In the genomic region with DNA sequence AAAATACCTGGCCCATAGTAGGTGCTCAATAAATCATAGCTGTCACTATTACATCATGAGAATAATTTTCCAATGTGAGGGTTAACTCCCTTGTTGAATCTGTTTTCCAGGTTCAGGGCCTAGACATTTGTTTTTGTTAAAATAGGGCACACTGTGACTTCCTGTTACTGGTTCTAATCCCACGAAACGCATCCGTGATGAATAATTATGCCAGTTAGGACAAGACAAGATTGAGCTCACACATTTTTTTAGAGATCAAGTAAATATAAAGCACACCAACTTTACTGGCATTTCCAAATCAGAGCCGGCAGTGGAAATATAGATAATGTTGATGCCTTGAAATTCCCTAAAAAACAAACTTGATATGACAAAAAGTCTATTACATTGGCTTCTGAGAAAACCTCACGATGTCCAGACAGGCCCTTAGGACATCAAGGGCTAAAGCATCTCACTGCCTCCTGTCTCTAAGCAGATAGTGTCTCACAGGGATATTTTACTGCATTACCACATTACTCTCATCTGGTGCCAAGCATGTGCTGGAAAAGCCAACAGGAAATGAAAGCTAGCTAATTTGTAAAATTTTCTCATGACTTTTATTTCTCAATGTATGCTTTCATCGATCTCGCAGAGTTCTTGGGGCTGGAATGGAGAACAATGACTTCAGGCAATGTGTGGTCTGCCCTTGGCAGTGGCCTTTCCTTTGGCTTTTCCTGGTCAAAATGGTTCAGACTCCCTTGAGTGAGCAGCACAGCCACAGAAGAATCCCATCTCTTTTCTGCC, we compare ENCODE assay signal across 24 cellular contexts.
DNase-seq lines count a peak whose midpoint lies in the region; FAIRE-seq and TF ChIP-seq lines count a peak whose summit lies in the region.
"Had no signal": no experiment of that assay in that cellular context is flagged by ENCODE, and none has a peak within 500 bp of the region (broad histone marks: within the 10 kb centered on the region; RNA-seq: fewer than 3 reads in every experiment).

No MANE protein-coding gene starts in this region.

- WGBS in esophagus squamous epithelium, 2 donors, result 21 to 29% methylated on average over 7 of the region's 7 CpGs
- WGBS in smooth muscle cell (ENCODE audit: low lambda C conversion rate), result 93% methylated on average over 7 of the region's 7 CpGs
- 86 to 88% methylated on average over 7 of the region's 7 CpGs for WGBS in sigmoid colon, 2 donors

- H3K9me3 ChIP-seq in esophagus squamous epithelium (no peaks in the 10 kb centered on the region), osteoblast (ENCODE audit: low read depth, low read length) (no peaks in the 10 kb centered on the region), smooth muscle cell (replicated peaks; ENCODE audit: low read depth) (no peaks in the 10 kb centered on the region), sigmoid colon (no peaks in the 10 kb centered on the region)
- H3K9me3 ChIP-seq: MG63, Peyer's patch, SJCRH30, upper lobe of left lung had no signal

- in situ Hi-C loops in KBM-7 (cut with MboI; ENCODE audit: low pct_unique_long_range_greater_than_20kb, low sequenced_read_pairs), result no loop called here

- TF ChIP-seq EP300 in sigmoid colon (IDR thresholded peaks at IDR 0.05), result no peak

- no peaks in the 10 kb centered on the region for H3K27me3 ChIP-seq in esophagus squamous epithelium
- no peaks in the 10 kb centered on the region for H3K27me3 ChIP-seq in osteoblast (ENCODE audit: insufficient read depth, low read length)
- no peaks in the 10 kb centered on the region for H3K27me3 ChIP-seq in smooth muscle cell (ENCODE audit: low read depth)
- no peaks in the 10 kb centered on the region for H3K27me3 ChIP-seq in sigmoid colon
- H3K27me3 ChIP-seq: MG63, Peyer's patch, SJCRH30, upper lobe of left lung had no signal

- no peak overlapping the region for H3K4me3 ChIP-seq in esophagus squamous epithelium
- H3K4me3 ChIP-seq in osteoblast (ENCODE audit: insufficient read depth, low read length), result no peak overlapping the region
- H3K4me3 ChIP-seq in smooth muscle cell, result no peak overlapping the region
- no peak overlapping the region for H3K4me3 ChIP-seq in sigmoid colon
- H3K4me3 ChIP-seq: MG63, Peyer's patch, SJCRH30, upper lobe of left lung had no signal

- H3K4me2 ChIP-seq in osteoblast (ENCODE audit: insufficient read depth, low read length), result no peak overlapping the region
- H3K4me2 ChIP-seq in smooth muscle cell, result no peak overlapping the region

- H3F3A ChIP-seq in smooth muscle cell (ENCODE audit: low read depth), result no peaks in the 10 kb centered on the region

- TF ChIP-seq POLR2A in esophagus squamous epithelium (IDR thresholded peaks at IDR 0.05), result no peak
- no peak for TF ChIP-seq POLR2A in sigmoid colon (IDR thresholded peaks at IDR 0.05)

- H4K20me1 ChIP-seq in osteoblast (ENCODE audit: insufficient read depth, low read length) (no peaks in the 10 kb centered on the region), smooth muscle cell (ENCODE audit: low read depth) (no peaks in the 10 kb centered on the region)

- H3K4me1 ChIP-seq in esophagus squamous epithelium (peaks cover 0 to 14% (median 7%) of the 10 kb centered on the region in 3 donors), osteoblast (ENCODE audit: insufficient read depth, low read length) (peaks cover under 1% of the 10 kb centered on the region), smooth muscle cell (ENCODE audit: low read depth) (no peaks in the 10 kb centered on the region), sigmoid colon (no peaks in the 10 kb centered on the region)
- H3K4me1 ChIP-seq: parathyroid adenoma, Peyer's patch, SJCRH30, upper lobe of left lung had no signal

- intact Hi-C loops in esophagus squamous epithelium (cut with DNase I) (no loop called here), sigmoid colon (cut with DNase I) (no loop called here)

- H3K79me2 ChIP-seq in osteoblast (ENCODE audit: insufficient read depth, low read length) (no peaks in the 10 kb centered on the region), smooth muscle cell (ENCODE audit: low read depth) (no peaks in the 10 kb centered on the region)
- H3K79me2 ChIP-seq: parathyroid adenoma had no signal

- no peak for TF ChIP-seq CTCF in esophagus squamous epithelium (IDR thresholded peaks at IDR 0.05)
- TF ChIP-seq CTCF in osteoblast (IDR thresholded peaks at IDR 0.05; ENCODE audit: extremely low read depth, low read depth, low read length), result no peak
- TF ChIP-seq CTCF in smooth muscle cell (IDR thresholded peaks at IDR 0.05; ENCODE audit: borderline replicate concordance, insufficient read depth, poor library complexity, severe bottlenecking), result no peak
- TF ChIP-seq CTCF in sigmoid colon (IDR thresholded peaks at IDR 0.05), result no peak

- H3K27ac ChIP-seq in esophagus squamous epithelium (peak overlapping the region; percentile 10 to 46 (median 42)), osteoblast (ENCODE audit: low read depth, low read length) (peak overlapping the region; percentile 2), smooth muscle cell (ENCODE audit: low read depth) (no peak overlapping the region), sigmoid colon (no peak overlapping the region)
- H3K27ac ChIP-seq: C4-2B, parathyroid adenoma, Peyer's patch, SJCRH30, upper lobe of left lung had no signal

- no peaks in the 10 kb centered on the region for H3K36me3 ChIP-seq in esophagus squamous epithelium
- H3K36me3 ChIP-seq in osteoblast (ENCODE audit: insufficient read depth, low read length), result no peaks in the 10 kb centered on the region
- no peaks in the 10 kb centered on the region for H3K36me3 ChIP-seq in smooth muscle cell (ENCODE audit: low read depth)
- H3K36me3 ChIP-seq in sigmoid colon, result no peaks in the 10 kb centered on the region
- H3K36me3 ChIP-seq: MG63, Peyer's patch, SJCRH30, upper lobe of left lung had no signal

- no peak overlapping the region for H3K9ac ChIP-seq in smooth muscle cell (ENCODE audit: low read depth)
- H3K9ac ChIP-seq: parathyroid adenoma had no signal

- DNase-seq in GM04503 (ENCODE audit: low read depth) (peak; percentile 21), esophagus squamous epithelium (lab: John Stamatoyannopoulos, UW) (no peak), osteoblast (ENCODE audit: insufficient read length, low spot score, missing footprints) (no peak), smooth muscle cell (lab: John Stamatoyannopoulos, UW; ENCODE audit: unreplicated experiment) (no peak), KBM-7 (no peak), sigmoid colon (no peak), NCI-H526 treated with DMSO at 0.1 percent for 48 hours (lab: John Stamatoyannopoulos, UW) (no peak)
- DNase-seq: activated CD4-positive, alpha-beta T cell treated with anti-CD3 and anti-CD28 coated beads, Interleukin-2, amount 50 U/mL, for 4 hours; amygdala; endodermal cell; MG63; NCI-H2029; NCI-H226; Peyer's patch; right cardiac atrium; SJCRH30; stimulated activated CD4-positive, alpha-beta T cell treated with anti-CD3 and anti-CD28 coated beads, Interleukin-4, amount 100 ng/mL, for 24 hours; T-cell; upper lobe of left lung had no signal

- peak; percentile 93 for FAIRE-seq in TTC549 (lab: Jason Lieb, UNC)
- FAIRE-seq: GM12891, H1 had no signal

- peak overlapping the region; percentile 42 for H2AFZ ChIP-seq in osteoblast (ENCODE audit: low read length)
- H2AFZ ChIP-seq in smooth muscle cell (ENCODE audit: low read depth), result no peak overlapping the region
- H2AFZ ChIP-seq: parathyroid adenoma had no signal

Comparison
In these comparisons a context has a peak if more than half of its experiments do, and no peak if none do; other contexts are left out.
1. H3K27ac ChIP-seq: peak in esophagus squamous epithelium (4 of 4) and osteoblast (single experiment); none in smooth muscle cell (single experiment) and sigmoid colon (0 of 4).